In genomic region chr9:5513966-5514365, GRCh38 we compare ENCODE assay signal across 4 cellular contexts.
TF ChIP-seq lines count a peak whose summit lies in the region.

No MANE protein-coding gene starts in this region.

TF ChIP-seq in SK-N-SH, 30 proteins besides CTCF, POLR2A, EP300 and RAD21:
- TF ChIP-seq ELF1 (IDR thresholded peaks at IDR 0.05), result no peak
TF ChIP-seq in SK-N-SH: peak in this region for 0.

TF ChIP-seq in SK-N-SH treated with all-trans-retinoic acid at 6 μM for 48 hours, 23 proteins besides CTCF, POLR2A, EP300 and RAD21 (continues in another document):
- no peak for TF ChIP-seq ZFP3 (CRISPR knock-in tag; IDR thresholded peaks at IDR 0.05)
- TF ChIP-seq ISL1 (CRISPR knock-in tag; IDR thresholded peaks at IDR 0.05), result no peak
- TF ChIP-seq PPARA (CRISPR knock-in tag; IDR thresholded peaks at IDR 0.05; ENCODE audit: borderline replicate concordance), result no peak
- no peak for TF ChIP-seq TSHZ2 (CRISPR knock-in tag; IDR thresholded peaks at IDR 0.05)
- TF ChIP-seq ZNF565 (CRISPR knock-in tag; conservative IDR thresholded peaks at IDR 0.05; ENCODE audit: low read depth), result no peak
- TF ChIP-seq ZC3H10 (CRISPR knock-in tag; IDR thresholded peaks at IDR 0.05), result no peak
- no peak for TF ChIP-seq PATZ1 (CRISPR knock-in tag; IDR thresholded peaks at IDR 0.05; ENCODE audit: borderline replicate concordance)
- no peak for TF ChIP-seq TOX (CRISPR knock-in tag; IDR thresholded peaks at IDR 0.05; ENCODE audit: borderline replicate concordance)
- no peak for TF ChIP-seq POU6F1 (CRISPR knock-in tag; IDR thresholded peaks at IDR 0.05; ENCODE audit: borderline replicate concordance, low read depth)
- TF ChIP-seq OSR1 (CRISPR knock-in tag; IDR thresholded peaks at IDR 0.05), result no peak
- TF ChIP-seq ZFP30 (CRISPR knock-in tag; IDR thresholded peaks at IDR 0.05), result no peak
- TF ChIP-seq SNAI2 (CRISPR knock-in tag; IDR thresholded peaks at IDR 0.05), result no peak
- TF ChIP-seq CSDC2 (CRISPR knock-in tag; IDR thresholded peaks at IDR 0.05), result no peak

TF ChIP-seq in IMR-90, 13 proteins besides CTCF, POLR2A, EP300 and RAD21:
- TF ChIP-seq USF2 (IDR thresholded peaks at IDR 0.05; ENCODE audit: low read depth, low read length) (no peak), RCOR1 (IDR thresholded peaks at IDR 0.05; ENCODE audit: insufficient replicate concordance, low read length) (no peak), MAZ (IDR thresholded peaks at IDR 0.05; ENCODE audit: borderline replicate concordance, low read depth, low read length) (no peak), MAFK (IDR thresholded peaks at IDR 0.05; ENCODE audit: low read depth, low read length) (no peak), SMC3 (IDR thresholded peaks at IDR 0.05; ENCODE audit: low read depth, low read length) (no peak), ELK1 (IDR thresholded peaks at IDR 0.05; ENCODE audit: borderline replicate concordance, low read depth, low read length) (no peak), RFX5 (IDR thresholded peaks at IDR 0.05; ENCODE audit: low read depth, low read length) (no peak), BHLHE40 (IDR thresholded peaks at IDR 0.05; ENCODE audit: low read depth, low read length) (no peak), CHD1 (IDR thresholded peaks at IDR 0.05; ENCODE audit: low read depth, low read length) (no peak), CEBPB (IDR thresholded peaks at IDR 0.05; ENCODE audit: low read depth, low read length) (no peak), FOS (IDR thresholded peaks at IDR 0.05; ENCODE audit: low read depth, low read length) (no peak), MXI1 (IDR thresholded peaks at IDR 0.05; ENCODE audit: borderline replicate concordance, low read depth, low read length) (no peak), NFE2L2 (IDR thresholded peaks at IDR 0.05; ENCODE audit: low read depth, low read length) (no peak)

TF ChIP-seq in GM12878, 131 proteins besides CTCF, POLR2A, EP300 and RAD21:
- TF ChIP-seq IRF5 (IDR thresholded peaks at IDR 0.05; ENCODE audit: borderline replicate concordance), result no peak
- no peak for TF ChIP-seq FOXM1 (IDR thresholded peaks at IDR 0.05; ENCODE audit: low read depth, low read length)
- no peak for TF ChIP-seq EED (IDR thresholded peaks at IDR 0.05; ENCODE audit: low read depth)
- TF ChIP-seq SIN3A (IDR thresholded peaks at IDR 0.05; ENCODE audit: low read depth, low read length), result 0 out of 2 replicates have a peak, but pooled peaks have one; percentile 44
- TF ChIP-seq POU2F2 (IDR thresholded peaks at IDR 0.05; ENCODE audit: borderline replicate concordance, low read depth, low read length), result no peak
TF ChIP-seq in GM12878: peak in this region for 1.
